Comparison of ENCODE assay signal across 8 cellular contexts in the genomic region with DNA sequence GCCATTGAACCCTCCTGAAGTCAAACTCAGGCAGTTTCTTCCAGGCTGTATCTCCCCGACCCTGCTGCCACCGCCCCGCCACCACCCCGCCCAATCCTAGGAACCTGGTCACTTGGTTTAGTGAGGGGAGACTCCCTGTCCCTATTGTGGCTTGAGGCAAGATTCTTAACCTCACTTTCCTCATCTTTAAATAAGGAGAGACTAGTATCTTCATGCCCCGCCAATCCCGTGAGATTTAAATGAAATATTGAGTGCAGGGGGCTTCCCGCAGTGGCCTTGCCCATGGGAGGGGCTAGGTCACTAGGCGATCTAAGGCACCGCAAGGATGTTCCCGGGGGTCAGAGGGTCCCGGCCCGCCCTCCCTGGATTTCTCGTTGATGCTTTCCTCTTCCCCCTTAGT. TPM values are rescaled to one million over a fixed set of nuclear protein-coding genes. Genes with fewer than 3 reads are reported as not detected.
DNase-seq lines count a peak whose midpoint lies in the region; ATAC-seq and TF ChIP-seq lines count a peak whose summit lies in the region.
"Had no signal": no experiment of that assay in that cellular context is flagged by ENCODE, and none has a peak within 500 bp of the region (broad histone marks: within the 10 kb centered on the region; RNA-seq: fewer than 3 reads in every experiment).

No MANE protein-coding gene starts in this region.

- no peak overlapping the region; the same call in 1 of the 2 replicates for H3K27ac ChIP-seq in Panc1 (ENCODE audit: low read length)
- H3K27ac ChIP-seq in endodermal cell (ENCODE audit: low read depth, low read length) = no peak overlapping the region
- peak overlapping the region in 14 of 21 experiments; percentile 70 to 95 (median 90) for H3K27ac ChIP-seq in skin epidermis
- H3K27ac ChIP-seq: SK-N-MC had no signal

- DNase-seq in Panc1 (ENCODE audit: low read depth, low spot score) = no peak
- DNase-seq in endodermal cell = no peak
- no peak for DNase-seq in NCI-H446 (lab: John Stamatoyannopoulos, UW)
- DNase-seq: aorta, HFFc6 had no signal

- 16 to 42% methylated on average over 4 to 13 of the region's 13 CpGs for WGBS in endodermal cell (ENCODE audit: insufficient coverage in 1 of 2, insufficient read length in 1 of 2), 2 experiments

- TF ChIP-seq CTCF in Panc1 (IDR thresholded peaks at IDR 0.05) (no peak), endodermal cell (conservative IDR thresholded peaks at IDR 0.05) (no peak)

- peak overlapping the region; percentile 77 for H3K4me3 Mint-ChIP-seq in endodermal cell
- H3K4me3 Mint-ChIP-seq: HFFc6 had no signal

- peaks cover 6% of the 10 kb centered on the region for H3K9me3 Mint-ChIP-seq in endodermal cell

- H3K36me3 Mint-ChIP-seq in endodermal cell (ENCODE audit: low read depth) = peaks cover 11% of the 10 kb centered on the region

- BruUV-seq in Panc1 (replicated peaks; lab: Mats Ljungman, UMichigan) = no TSS peak

- H3K27me3 Mint-ChIP-seq in endodermal cell (ENCODE audit: insufficient read depth) = no peaks in the 10 kb centered on the region

- H3K4me1 Mint-ChIP-seq in endodermal cell = peaks cover 18% of the 10 kb centered on the region

- intact Hi-C loops in Panc1 (cut with micrococcal nuclease; ENCODE audit: unreplicated experiment) = no loop called here

- no peak overlapping the region for H3K27ac Mint-ChIP-seq in endodermal cell
- H3K27ac Mint-ChIP-seq: HFFc6 had no signal

- H3K4me3 ChIP-seq in Panc1 (ENCODE audit: low read depth in 2 of 2, low read length in 2 of 2) = peak overlapping the region; percentile 52 to 62; a peak in 3 of 4 replicates
- peak overlapping the region; percentile 80 for H3K4me3 ChIP-seq in endodermal cell (ENCODE audit: low read length)
- H3K4me3 ChIP-seq in skin epidermis = peak overlapping the region; percentile 44 to 91 (median 76)

- H3K36me3 ChIP-seq in Panc1 (ENCODE audit: control insufficient read depth, insufficient read depth, low read length) (no peaks in the 10 kb centered on the region; the same call in 1 of the 2 replicates), endodermal cell (ENCODE audit: control insufficient read depth, insufficient read depth, low read length) (no peaks in the 10 kb centered on the region)

- POLR2A ChIA-PET in Panc1 (lab: Charles Lee) = no interaction called here

- ATAC-seq in Panc1 (no peak), GM21786 (IDR thresholded peaks at IDR 0.05; ENCODE audit: unreplicated experiment) (no peak)

- peaks cover 6% of the 10 kb centered on the region; the same call in 1 of the 2 replicates for H3K9me3 ChIP-seq in Panc1 (ENCODE audit: control insufficient read depth, insufficient read depth, low read depth, low read length)
- no peaks in the 10 kb centered on the region for H3K9me3 ChIP-seq in endodermal cell (ENCODE audit: control insufficient read depth, low read length)

- no peak overlapping the region for H3K9ac ChIP-seq in endodermal cell (ENCODE audit: extremely low read depth, low read length, poor library complexity, severe bottlenecking)

- in situ Hi-C loops in Panc1 (cut with HindIII; ENCODE audit: low pct_unique_long_range_greater_than_20kb, low sequenced_read_pairs) = no loop called here

- CTCF ChIA-PET in Panc1 (lab: Charles Lee) = no interaction called here

- H3K4me1 ChIP-seq in Panc1 (ENCODE audit: control insufficient read depth, insufficient read depth, low read length) (peaks cover 14% of the 10 kb centered on the region), endodermal cell (ENCODE audit: control insufficient read depth, insufficient read depth, low read length) (no peaks in the 10 kb centered on the region)

- no peaks in the 10 kb centered on the region for H3K27me3 ChIP-seq in Panc1 (ENCODE audit: control insufficient read depth, insufficient read depth, low read length)
- peaks cover 37% of the 10 kb centered on the region for H3K27me3 ChIP-seq in endodermal cell (ENCODE audit: control insufficient read depth, insufficient read depth, low read length, poor library complexity, severe bottlenecking)

RNA-seq across cellular contexts. Expression of gene KDF1, which starts 1.0 kb away (rescaled TPM):
- 3.2 TPM for total RNA-seq in Panc1 (2021; ENCODE audit: unreplicated experiment)
- 3.8 TPM for polyA plus RNA-seq in Panc1 (2012; ENCODE audit: insufficient read length)
- 10 to 100 TPM; 17.2 to 22.7 TPM for total RNA-seq in endodermal cell
- polyA plus RNA-seq in endodermal cell (2013, experiment 1 of 2) = 3.1 TPM
- polyA plus RNA-seq in endodermal cell (2013, experiment 2 of 2) = 2.4 TPM
- total RNA-seq: aorta, HFFc6 had no signal

RNA-seq across cellular contexts. Expression of gene TRNP1, which starts 34.2 kb away (rescaled TPM):
- total RNA-seq in Panc1 (2021; ENCODE audit: unreplicated experiment) (81.2 TPM), endodermal cell (10 to 100 TPM; 14.3 to 21.2 TPM)
- 95.3 TPM for polyA plus RNA-seq in Panc1 (2012; ENCODE audit: insufficient read length)
- polyA plus RNA-seq in endodermal cell (2013, experiment 1 of 2) = 9.0 TPM
- polyA plus RNA-seq in endodermal cell (2013, experiment 2 of 2) = 8.0 TPM

RNA-seq across cellular contexts. Expression of gene NUDC, which starts 37.7 kb away (rescaled TPM):
- 161 TPM for total RNA-seq in Panc1 (2021; ENCODE audit: unreplicated experiment)
- 340 TPM for polyA plus RNA-seq in Panc1 (2012; ENCODE audit: insufficient read length)
- total RNA-seq in endodermal cell = 100 to 1,000 TPM; 103 to 120 TPM
- 84.1 TPM for polyA plus RNA-seq in endodermal cell (2013, experiment 1 of 2)
- polyA plus RNA-seq in endodermal cell (2013, experiment 2 of 2) = 80.0 TPM

RNA-seq across cellular contexts. Expression of gene NR0B2, which starts 45.5 kb away (rescaled TPM):
- total RNA-seq in Panc1 (2021; ENCODE audit: unreplicated experiment) = 5.2 TPM
- polyA plus RNA-seq in Panc1 (2012; ENCODE audit: insufficient read length) = 19.3 TPM
- not detected for total RNA-seq in endodermal cell
- not detected for polyA plus RNA-seq in endodermal cell (2013, experiment 1 of 2)
- not detected for polyA plus RNA-seq in endodermal cell (2013, experiment 2 of 2)
- total RNA-seq: aorta, HFFc6 had no signal

RNA-seq across cellular contexts. Expression of gene TENT5B, which starts 53.4 kb away (rescaled TPM):
- total RNA-seq in Panc1 (2021; ENCODE audit: unreplicated experiment) (12.6 TPM), endodermal cell (10 to 100 TPM in 1 of 2 donors, 1 to 10 TPM in 1; 9.4 to 19.0 TPM)
- 9.5 TPM for polyA plus RNA-seq in Panc1 (2012; ENCODE audit: insufficient read length)
- polyA plus RNA-seq in endodermal cell (2013, experiment 1 of 2) = 8.7 TPM
- polyA plus RNA-seq in endodermal cell (2013, experiment 2 of 2) = 7.7 TPM

Comparison
In these comparisons a context has a peak if more than half of its experiments do, and no peak if none do; other contexts are left out.
1. H3K27ac ChIP-seq: peak in skin epidermis (14 of 21); none in Panc1 (single experiment) and endodermal cell (single experiment).
2. Peak in every context shown above with its lines, with median percentiles within 50 percentile points of each other: H3K4me3 ChIP-seq.